ENCODE assay signal across 8 cellular contexts in the genomic region with DNA sequence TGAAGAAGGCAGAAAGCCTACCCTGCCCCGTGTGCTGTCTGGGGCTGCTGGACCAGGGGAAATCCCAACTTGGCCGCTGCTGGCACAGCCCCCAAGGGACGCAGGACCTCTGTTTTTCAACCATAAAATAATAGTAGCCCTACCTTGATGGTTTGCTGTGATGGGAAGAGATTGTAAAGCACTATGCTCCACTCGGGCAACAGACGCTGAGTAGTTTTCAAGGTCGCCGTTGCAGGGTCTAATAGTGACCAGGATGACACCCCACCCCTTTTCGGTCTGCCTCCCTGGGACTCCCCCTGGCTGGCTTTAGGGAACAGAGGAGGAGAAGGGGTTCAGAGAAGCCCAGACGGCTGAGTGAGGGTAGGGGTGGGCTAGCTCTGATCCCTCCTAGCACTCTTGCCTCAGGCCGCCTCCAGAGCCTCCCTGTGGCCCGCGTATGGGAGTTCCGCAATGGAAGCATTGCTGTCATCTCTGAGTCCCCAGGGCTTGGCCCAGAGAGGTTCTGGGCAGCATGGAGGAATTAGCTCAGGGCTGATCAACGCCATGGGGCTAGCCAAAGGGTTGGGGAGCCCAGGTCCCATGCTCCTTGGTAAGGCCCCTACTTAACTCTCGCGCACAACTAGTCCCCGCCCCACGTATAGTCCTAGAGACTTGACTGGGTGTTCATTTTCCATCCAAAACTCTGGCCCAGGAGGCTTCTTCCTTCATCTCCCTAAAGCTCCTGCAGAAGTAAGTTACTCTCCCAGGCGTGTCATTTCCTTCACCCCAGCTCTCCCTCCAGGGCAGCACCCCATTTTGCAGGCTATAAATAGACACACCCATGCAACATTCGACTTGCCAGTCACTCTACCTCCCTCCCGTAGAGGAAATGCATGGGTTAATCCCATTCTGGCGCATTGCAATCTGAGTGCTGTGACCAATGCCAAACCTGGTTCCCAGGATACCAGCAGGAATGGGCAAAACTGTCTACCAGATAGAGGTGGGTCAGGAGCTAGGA. TPM values are rescaled to one million over a fixed set of nuclear protein-coding genes. Genes with fewer than 3 reads are reported as not detected.
DNase-seq lines count a peak whose midpoint lies in the region; ATAC-seq and TF ChIP-seq lines count a peak whose summit lies in the region.

No MANE protein-coding gene starts in this region.

- no peak for TF ChIP-seq CTCF in neural cell (IDR thresholded peaks at IDR 0.05; ENCODE audit: poor library complexity, severe bottlenecking)

- peak overlapping the region; percentile 84 for H3K4me3 ChIP-seq in neural cell (ENCODE audit: low read length)

- CTCF ChIA-PET in T-cell (lab: Charles Lee) = interaction anchor here (0.7 to 2.8 kb wide), 12 partner anchors 9 to 105 kb away, joined by 3 to 10 read pairs (median 4); no protein-coding TSS in a partner anchor

- peaks cover 59 to 75% (median 69%) of the 10 kb centered on the region in 3 donors for H3K4me1 Mint-ChIP-seq in T-cell
- peaks cover 50 to 63% of the 10 kb centered on the region in 2 donors for H3K4me1 Mint-ChIP-seq in effector memory CD8-positive, alpha-beta T cell (ENCODE audit: low read depth in 2 of 2)

- no peaks in the 10 kb centered on the region for H3K79me2 ChIP-seq in neural cell (replicated peaks; ENCODE audit: insufficient read depth, low read length)

- H4K20me1 ChIP-seq in neural cell (ENCODE audit: insufficient read depth) = no peaks in the 10 kb centered on the region

- H2AFZ ChIP-seq in neural cell (ENCODE audit: low read depth, low read length) = no peak overlapping the region

- H3K36me3 ChIP-seq in neural cell (ENCODE audit: insufficient read depth, low read length) = no peaks in the 10 kb centered on the region

- no peaks in the 10 kb centered on the region for H3K9me3 Mint-ChIP-seq in T-cell
- H3K9me3 Mint-ChIP-seq in effector memory CD8-positive, alpha-beta T cell = no peaks in the 10 kb centered on the region

- TF ChIP-seq RAD21 in neural cell (conservative IDR thresholded peaks at IDR 0.05) = no peak

- no peaks in the 10 kb centered on the region for H3F3A ChIP-seq in neural cell (ENCODE audit: insufficient read depth, low read length, poor library complexity, severe bottlenecking)

- H3K27me3 Mint-ChIP-seq in T-cell = no peaks in the 10 kb centered on the region
- H3K27me3 Mint-ChIP-seq in effector memory CD8-positive, alpha-beta T cell = no peaks in the 10 kb centered on the region

- H3K9me2 ChIP-seq in neural cell (ENCODE audit: insufficient read depth, low read length) = no peaks in the 10 kb centered on the region

- peaks cover 69% of the 10 kb centered on the region for H3K27me3 ChIP-seq in neural cell (ENCODE audit: insufficient read depth, low read depth, low read length)

- no peak overlapping the region for H3K4me2 ChIP-seq in neural cell (ENCODE audit: low read length)

- H3K27ac ChIP-seq in neural cell (ENCODE audit: low read length) = no peak overlapping the region

- no peaks in the 10 kb centered on the region for H3K9me3 ChIP-seq in neural cell (ENCODE audit: low read length)

- DNase-seq in T-cell (peak in 5 of 34 experiments; percentile 16 to 42 (median 25)), NCI-H1694 treated with DMSO at 0.1 percent for 48 hours (lab: John Stamatoyannopoulos, UW) (no peak), NCI-H446 treated with DMSO at 0.1 percent for 48 hours (lab: John Stamatoyannopoulos, UW) (no peak), HPDE6-E6E7 (ENCODE audit: extremely low spot score) (no peak)
- DNase-seq in effector memory CD8-positive, alpha-beta T cell = peak in 2 of 3 experiments; percentile 25 to 37

- H3K9ac ChIP-seq in neural cell (ENCODE audit: low read length) = peak overlapping the region; percentile 52

- peak; percentile 7 for ATAC-seq in GM18499 (IDR thresholded peaks at IDR 0.05; ENCODE audit: insufficient read depth, unreplicated experiment)
- peak; percentile 17 for ATAC-seq in HG02798 (IDR thresholded peaks at IDR 0.05; ENCODE audit: poor library complexity, unreplicated experiment)
- ATAC-seq in T-cell (replicated peaks in 1 of 4) = peak in 1 of 4 experiments; percentile 3
- peak; percentile 24 for ATAC-seq in effector memory CD8-positive, alpha-beta T cell (replicated peaks)

- TF ChIP-seq EP300 in neural cell (conservative IDR thresholded peaks at IDR 0.05; ENCODE audit: poor library complexity, severe bottlenecking) = no peak

- peak overlapping the region; percentile 96 to 99 for H3K27ac Mint-ChIP-seq in T-cell
- H3K27ac Mint-ChIP-seq in effector memory CD8-positive, alpha-beta T cell = peak overlapping the region; percentile 99

- H3K4me3 Mint-ChIP-seq in T-cell = peak overlapping the region; percentile 85 to 96 (median 86)
- peak overlapping the region; percentile 90 to 98 for H3K4me3 Mint-ChIP-seq in effector memory CD8-positive, alpha-beta T cell

- H3K36me3 Mint-ChIP-seq in T-cell = peaks cover 32% of the 10 kb centered on the region
- peaks cover 73% of the 10 kb centered on the region for H3K36me3 Mint-ChIP-seq in effector memory CD8-positive, alpha-beta T cell (ENCODE audit: insufficient read depth)

- POLR2A ChIA-PET in T-cell (lab: Charles Lee) = interaction anchor here (0.6 to 7.9 kb wide), 33 partner anchors 8 to 246 kb away, joined by 3 to 133 read pairs (median 6); partner anchors contain the start of genes KIF3A (in 1 of the 2) and RAD50 (in 1 of the 2)

TF ChIP-seq in neural cell, 6 proteins besides CTCF, POLR2A, EP300 and RAD21:
- TF ChIP-seq EZH2 (IDR thresholded peaks at IDR 0.05; ENCODE audit: borderline replicate concordance, insufficient read depth, low read length, poor library complexity, severe bottlenecking) = no peak
- no peak for TF ChIP-seq TAF1 (IDR thresholded peaks at IDR 0.05; ENCODE audit: low read depth)
- no peak for TF ChIP-seq MXI1 (conservative IDR thresholded peaks at IDR 0.05; ENCODE audit: poor library complexity, severe bottlenecking)
- no peak for TF ChIP-seq POLR2AphosphoS5 (IDR thresholded peaks at IDR 0.05)
- no peak for TF ChIP-seq REST (IDR thresholded peaks at IDR 0.05; ENCODE audit: borderline replicate concordance)
- no peak for TF ChIP-seq SMC3 (conservative IDR thresholded peaks at IDR 0.05; ENCODE audit: poor library complexity)
TF ChIP-seq in neural cell: peak in this region for 0.

RNA-seq across cellular contexts. Expression of gene IRF1, which starts 1.1 kb away (rescaled TPM):
- 100 to 1,000 TPM; 167 to 859 (median 252) TPM for total RNA-seq in T-cell
- polyA plus RNA-seq in neural cell = 0.67 and 0.96 TPM in 2 replicates
- 1.4 and 1.5 TPM in 2 replicates for polyA minus RNA-seq in neural cell

RNA-seq across cellular contexts. Expression of gene IL5, which starts 51.7 kb away (rescaled TPM):
- total RNA-seq in T-cell = 1 to 10 TPM in 1 of 5 donors, not detected in 4; 1.2 TPM
- not detected in 2 replicates for polyA plus RNA-seq in neural cell
- not detected in 2 replicates for polyA minus RNA-seq in neural cell

Comparison
In these comparisons a context has a peak if more than half of its experiments do, and no peak if none do; other contexts are left out.
1. DNase-seq: peak in effector memory CD8-positive, alpha-beta T cell (2 of 3); none in NCI-H1694 treated with DMSO at 0.1 percent for 48 hours (single experiment), NCI-H446 treated with DMSO at 0.1 percent for 48 hours (single experiment) and HPDE6-E6E7 (single experiment).